In genomic region chr20:47377122-47377722, GRCh38 we compare ENCODE assay signal across 17 cellular contexts. TPM values are rescaled to one million over a fixed set of nuclear protein-coding genes. Genes with fewer than 3 reads are reported as not detected.
DNase-seq lines count a peak whose midpoint lies in the region; ATAC-seq, FAIRE-seq and TF ChIP-seq lines count a peak whose summit lies in the region.
"Had no signal": no experiment of that assay in that cellular context is flagged by ENCODE, and none has a peak within 500 bp of the region (broad histone marks: within the 10 kb centered on the region; RNA-seq: fewer than 3 reads in every experiment).

No MANE protein-coding gene starts in this region.

- no peak for TF ChIP-seq POLR2A in endothelial cell of umbilical vein (IDR thresholded peaks at IDR 0.05; ENCODE audit: low read depth, low read length)

- DNase-seq in T-helper 1 cell (no peak), NCI-H2171 treated with DMSO at 0.1 percent for 48 hours (lab: John Stamatoyannopoulos, UW) (peak; percentile 97), endothelial cell of umbilical vein (ENCODE audit: low read depth, low spot score) (no peak), NOMO-1 treated with dmso at 0.1 percent for 144 hours (lab: John Stamatoyannopoulos, UW; ENCODE audit: unreplicated experiment) (no peak), colonic mucosa (no peak), COR-L47 (lab: John Stamatoyannopoulos, UW) (no peak)
- no peak for DNase-seq in stimulated activated effector memory CD8-positive, alpha-beta T cell treated with anti-CD3 and anti-CD28 coated beads, Interleukin-12 subunit alpha, Interleukin-12 subunit beta, amount 100 ng/mL, for 72 hours (ENCODE audit: low spot score in 2 of 2)
- DNase-seq: activated naive CD4-positive, alpha-beta T cell; CD4-positive, alpha-beta T cell; MV-4-11; retina; testis had no signal

- peak overlapping the region; percentile 48 for H2AFZ ChIP-seq in endothelial cell of umbilical vein (ENCODE audit: low read depth, low read length)

- peaks cover 22% of the 10 kb centered on the region for H3K4me1 Mint-ChIP-seq in T-helper 1 cell treated with Interleukin-12 subunit alpha and Interleukin-12 subunit beta and Interleukin-4 antibody, amounts not matched to agents 30 μg/mL and 1 μg/mL, for 36 hours (ENCODE audit: low read depth)
- H3K4me1 Mint-ChIP-seq in stimulated activated effector memory CD8-positive, alpha-beta T cell treated with anti-CD3 and anti-CD28 coated beads, Interleukin-12 subunit alpha, Interleukin-12 subunit beta, amount 100 ng/mL, for 72 hours, result peaks cover 13% of the 10 kb centered on the region

- POLR2A ChIA-PET in endothelial cell of umbilical vein (lab: Charles Lee), result interaction anchor here (0.6 kb wide), 2 partner anchors 102 to 127 kb away, joined by 3 to 4 read pairs; no protein-coding TSS in a partner anchor

- FAIRE-seq in endothelial cell of umbilical vein (lab: Jason Lieb, UNC), result no peak
- FAIRE-seq: A204.1, HTR-8/SVneo had no signal

- intact Hi-C loops in endothelial cell of umbilical vein (cut with micrococcal nuclease) (no loop called here), colonic mucosa (cut with DNase I) (no loop called here)

- no peaks in the 10 kb centered on the region for H3K27me3 ChIP-seq in endothelial cell of umbilical vein (ENCODE audit: control insufficient read depth in 2 of 2, insufficient read depth in 2 of 2, low read length in 2 of 2)
- no peaks in the 10 kb centered on the region for H3K27me3 ChIP-seq in colonic mucosa
- H3K27me3 ChIP-seq: testis had no signal

- H3K9me3 ChIP-seq in endothelial cell of umbilical vein (replicated peaks; ENCODE audit: control insufficient read depth, insufficient read depth, low read length) (no peaks in the 10 kb centered on the region), colonic mucosa (no peaks in the 10 kb centered on the region)
- H3K9me3 ChIP-seq: testis had no signal

- H3K27me3 Mint-ChIP-seq in T-helper 1 cell treated with Interleukin-12 subunit alpha and Interleukin-12 subunit beta and Interleukin-4 antibody, amounts not matched to agents 30 μg/mL and 1 μg/mL, for 36 hours (ENCODE audit: low read depth), result no peaks in the 10 kb centered on the region
- H3K27me3 Mint-ChIP-seq: CD4-positive, alpha-beta T cell; natural killer cell treated with Interleukin-12 subunit alpha and Interleukin-12 subunit beta and Interleukin-15 and Interleukin-18, amount 100 ng/mL, for 72 hours had no signal

- no peak for ATAC-seq in stimulated activated effector memory CD8-positive, alpha-beta T cell treated with anti-CD3 and anti-CD28 coated beads, Interleukin-12 subunit alpha, Interleukin-12 subunit beta, amount 100 ng/mL, for 72 hours

- H3K36me3 Mint-ChIP-seq in T-helper 1 cell treated with Interleukin-12 subunit alpha and Interleukin-12 subunit beta and Interleukin-4 antibody, amounts not matched to agents 30 μg/mL and 1 μg/mL, for 36 hours (ENCODE audit: low read depth), result no peaks in the 10 kb centered on the region
- H3K36me3 Mint-ChIP-seq in stimulated activated effector memory CD8-positive, alpha-beta T cell treated with anti-CD3 and anti-CD28 coated beads, Interleukin-12 subunit alpha, Interleukin-12 subunit beta, amount 100 ng/mL, for 72 hours, result no peaks in the 10 kb centered on the region
- H3K36me3 Mint-ChIP-seq: natural killer cell treated with Interleukin-12 subunit alpha and Interleukin-12 subunit beta and Interleukin-15 and Interleukin-18, amount 100 ng/mL, for 72 hours had no signal

- H3K36me3 ChIP-seq in endothelial cell of umbilical vein (ENCODE audit: control insufficient read depth in 2 of 2, extremely low read depth in 1 of 2, insufficient read depth in 2 of 2, low read length in 2 of 2), result no peaks in the 10 kb centered on the region
- H3K36me3 ChIP-seq in colonic mucosa, result no peaks in the 10 kb centered on the region

- H3K4me3 ChIP-seq in endothelial cell of umbilical vein (replicated peaks in 1 of 3; ENCODE audit: insufficient read depth in 1 of 3, low read depth in 1 of 3, low read length in 3 of 3) (no peak overlapping the region), colonic mucosa (no peak overlapping the region)
- H3K4me3 ChIP-seq: SK-N-MC, testis had no signal

- no peaks in the 10 kb centered on the region for H3K9me3 Mint-ChIP-seq in T-helper 1 cell treated with Interleukin-12 subunit alpha and Interleukin-12 subunit beta and Interleukin-4 antibody, amounts not matched to agents 30 μg/mL and 1 μg/mL, for 36 hours
- no peaks in the 10 kb centered on the region for H3K9me3 Mint-ChIP-seq in stimulated activated effector memory CD8-positive, alpha-beta T cell treated with anti-CD3 and anti-CD28 coated beads, Interleukin-12 subunit alpha, Interleukin-12 subunit beta, amount 100 ng/mL, for 72 hours
- H3K9me3 Mint-ChIP-seq: CD4-positive, alpha-beta T cell; natural killer cell treated with Interleukin-12 subunit alpha and Interleukin-12 subunit beta and Interleukin-15 and Interleukin-18, amount 100 ng/mL, for 72 hours had no signal

- dilution Hi-C loops in endothelial cell of umbilical vein (cut with MboI; ENCODE audit: extremely low pct_ligation_motif_present, low sequenced_read_pairs), result no loop called here

- BruUV-seq in endothelial cell of umbilical vein (replicated peaks; lab: Mats Ljungman, UMichigan), result no TSS peak

- no peaks in the 10 kb centered on the region for H4K20me1 ChIP-seq in endothelial cell of umbilical vein (replicated peaks; ENCODE audit: control insufficient read depth, extremely low read depth, insufficient read depth, low read length)

- TF ChIP-seq CTCF in endothelial cell of umbilical vein (IDR thresholded peaks at IDR 0.05; ENCODE audit: extremely low read depth in 1 of 2, insufficient read depth in 1 of 2, low read depth in 1 of 2, low read length in 2 of 2), result no peak
- no peak for TF ChIP-seq CTCF in colonic mucosa (IDR thresholded peaks at IDR 0.05)

- no peak overlapping the region for H3K4me3 Mint-ChIP-seq in T-helper 1 cell treated with Interleukin-12 subunit alpha and Interleukin-12 subunit beta and Interleukin-4 antibody, amounts not matched to agents 30 μg/mL and 1 μg/mL, for 36 hours
- no peak overlapping the region for H3K4me3 Mint-ChIP-seq in stimulated activated effector memory CD8-positive, alpha-beta T cell treated with anti-CD3 and anti-CD28 coated beads, Interleukin-12 subunit alpha, Interleukin-12 subunit beta, amount 100 ng/mL, for 72 hours
- H3K4me3 Mint-ChIP-seq: CD4-positive, alpha-beta T cell; natural killer cell treated with Interleukin-12 subunit alpha and Interleukin-12 subunit beta and Interleukin-15 and Interleukin-18, amount 100 ng/mL, for 72 hours had no signal

- H3K9ac ChIP-seq in endothelial cell of umbilical vein (replicated peaks; ENCODE audit: extremely low read depth, insufficient read depth, low read length) (no peak overlapping the region), colonic mucosa (ENCODE audit: low read depth in 2 of 2, low read length in 2 of 2) (no peak overlapping the region)

- H3K4me1 ChIP-seq in endothelial cell of umbilical vein (ENCODE audit: control insufficient read depth, extremely low read depth, insufficient read depth, low read length), result no peaks in the 10 kb centered on the region
- no peaks in the 10 kb centered on the region for H3K4me1 ChIP-seq in colonic mucosa

- H3K27ac ChIP-seq in endothelial cell of umbilical vein (ENCODE audit: insufficient read depth, low read depth, low read length) (no peak overlapping the region), colonic mucosa (no peak overlapping the region)
- H3K27ac ChIP-seq: SK-N-MC, testis had no signal

- peak overlapping the region; percentile 31 for H3K27ac Mint-ChIP-seq in T-helper 1 cell treated with Interleukin-12 subunit alpha and Interleukin-12 subunit beta and Interleukin-4 antibody, amounts not matched to agents 30 μg/mL and 1 μg/mL, for 36 hours
- peak overlapping the region; percentile 23 for H3K27ac Mint-ChIP-seq in stimulated activated effector memory CD8-positive, alpha-beta T cell treated with anti-CD3 and anti-CD28 coated beads, Interleukin-12 subunit alpha, Interleukin-12 subunit beta, amount 100 ng/mL, for 72 hours
- H3K27ac Mint-ChIP-seq: CD4-positive, alpha-beta T cell; natural killer cell treated with Interleukin-12 subunit alpha and Interleukin-12 subunit beta and Interleukin-15 and Interleukin-18, amount 100 ng/mL, for 72 hours had no signal

- CTCF ChIA-PET in endothelial cell of umbilical vein (lab: Charles Lee), result interaction anchor here (1.1 to 8.8 kb wide), 3 partner anchors 11 to 104 kb away, joined by 3 to 739 read pairs (median 4); no protein-coding TSS in a partner anchor

- no peaks in the 10 kb centered on the region for H3K9me1 ChIP-seq in endothelial cell of umbilical vein (replicated peaks; ENCODE audit: control insufficient read depth, extremely low read depth, insufficient read depth, low read length)

- H3K79me2 ChIP-seq in endothelial cell of umbilical vein (ENCODE audit: control insufficient read depth, insufficient read depth, low read length), result no peaks in the 10 kb centered on the region

- no peak overlapping the region for H3K4me2 ChIP-seq in endothelial cell of umbilical vein (ENCODE audit: insufficient read depth, low read length)

TF ChIP-seq in endothelial cell of umbilical vein, 7 proteins besides CTCF, POLR2A, EP300 and RAD21:
- no peak for TF ChIP-seq MYC (IDR thresholded peaks at IDR 0.05; ENCODE audit: low read depth, low read length)
- TF ChIP-seq FOS (IDR thresholded peaks at IDR 0.05; ENCODE audit: borderline replicate concordance, insufficient read depth, low read length), result no peak
- no peak for TF ChIP-seq POLR2AphosphoS5 (IDR thresholded peaks at IDR 0.05; ENCODE audit: insufficient read depth, low read depth, low read length)
- no peak for TF ChIP-seq JUN (IDR thresholded peaks at IDR 0.05; ENCODE audit: borderline replicate concordance, insufficient read depth, insufficient read length, low read depth)
- no peak for TF ChIP-seq MAX (IDR thresholded peaks at IDR 0.05; ENCODE audit: insufficient read depth, insufficient read length)
- TF ChIP-seq EZH2 (IDR thresholded peaks at IDR 0.05; ENCODE audit: borderline replicate concordance, low read depth, low read length, severe bottlenecking), result no peak
- TF ChIP-seq GATA2 (IDR thresholded peaks at IDR 0.05; ENCODE audit: insufficient read depth, insufficient read length, low read depth, low read length), result no peak

RNA-seq across cellular contexts. Expression of gene ZMYND8, which starts 20.7 kb away (rescaled TPM):
- total RNA-seq in endothelial cell of umbilical vein (75.2 and 76.3 TPM in 2 replicates), colonic mucosa (10 to 100 TPM; 45.4 to 53.1 TPM)
- 26.4 and 30.6 TPM in 2 replicates for polyA plus RNA-seq in endothelial cell of umbilical vein
- 31.6 and 33.3 TPM in 2 replicates for polyA plus RNA-seq in endothelial cell of umbilical vein (2011; cell fraction: cytosol; rRNA removed)
- polyA plus RNA-seq in endothelial cell of umbilical vein (2011; cell fraction: nucleus; rRNA removed), result 107 and 122 TPM in 2 replicates
- polyA plus RNA-seq in endothelial cell of umbilical vein (2012), result 55.4 and 56.4 TPM in 2 replicates
- polyA minus RNA-seq in endothelial cell of umbilical vein, result 47.8 and 61.9 TPM in 2 replicates
- polyA minus RNA-seq in endothelial cell of umbilical vein (2011; cell fraction: cytosol; rRNA and poly(A)+ RNA removed), result 6.9 TPM
- 82.0 and 106 TPM in 2 replicates for polyA minus RNA-seq in endothelial cell of umbilical vein (2011; cell fraction: nucleus; rRNA and poly(A)+ RNA removed)
